24 cellular contexts compared by ENCODE assay signal in the genomic region with DNA sequence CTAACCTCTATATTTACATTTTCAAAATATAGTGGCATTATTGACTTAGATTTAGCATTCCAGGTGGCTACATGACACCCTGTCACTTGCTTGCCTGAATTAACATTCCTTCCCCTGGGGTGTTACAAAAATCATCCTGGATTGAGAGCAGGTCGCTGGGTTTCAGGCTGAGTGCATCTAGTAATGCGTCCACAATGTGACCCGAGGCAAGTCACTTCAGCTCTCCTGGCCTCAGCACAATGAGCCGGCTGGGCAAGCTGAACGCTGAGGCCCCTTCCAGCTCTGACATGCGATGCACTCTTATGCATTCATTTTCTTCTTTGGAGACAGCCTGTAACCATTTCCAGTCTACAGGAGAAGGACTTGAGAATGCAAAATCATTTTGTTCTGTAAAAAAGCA.
A peak's percentile ranks its signal among the peaks of the same experiment; 100 is the strongest.
DNase-seq lines count a peak whose midpoint lies in the region; ATAC-seq and TF ChIP-seq lines count a peak whose summit lies in the region.
"Had no signal": no experiment of that assay in that cellular context is flagged by ENCODE, and none has a peak within 500 bp of the region (broad histone marks: within the 10 kb centered on the region; RNA-seq: fewer than 3 reads in every experiment).

No MANE protein-coding gene starts in this region.

- no peaks in the 10 kb centered on the region for H3K36me3 Mint-ChIP-seq in glutamatergic neuron (ENCODE audit: unreplicated experiment)
- H3K36me3 Mint-ChIP-seq: activated naive CD4-positive, alpha-beta T cell treated with anti-CD3 and anti-CD28 coated beads, Interleukin-2, amount 50 U/mL, for 72 hours had no signal

- TF ChIP-seq POLR2A in stomach (IDR thresholded peaks at IDR 0.05): no peak

- DNase-seq in left ventricle myocardium superior: no peak
- no peak for DNase-seq in right atrium auricular region (ENCODE audit: low spot score)
- peak; percentile 43 for DNase-seq in glutamatergic neuron
- DNase-seq in stomach: no peak
- no peak for DNase-seq in NCI-H1694 (lab: John Stamatoyannopoulos, UW)
- DNase-seq in NCI-H345 treated with DMSO at 0.1 percent for 48 hours (lab: John Stamatoyannopoulos, UW; ENCODE audit: unreplicated experiment): no peak
- DNase-seq: activated CD4-positive, alpha-beta T cell treated with anti-CD3 and anti-CD28 coated beads for 4 hours; activated T-cell treated with anti-CD3 and anti-CD28 coated beads for 4 hours; gastrocnemius medialis; GF-D8; KBM-7; mammary epithelial cell; MG63; NCI-H2081; NCI-H510A treated with DMSO at 0.1 percent for 48 hours; PC-3; stimulated activated naive CD4-positive, alpha-beta T cell treated with Interleukin-2 at 50 U/mL for 16 hours; testis had no signal

- no peaks in the 10 kb centered on the region for H3K79me2 ChIP-seq in neural cell (replicated peaks; ENCODE audit: insufficient read depth, low read length)

- TF ChIP-seq CTCF in right atrium auricular region (IDR thresholded peaks at IDR 0.05): no peak
- no peak for TF ChIP-seq CTCF in glutamatergic neuron (IDR thresholded peaks at IDR 0.05; ENCODE audit: partially characterized antibody, unreplicated experiment)
- no peak for TF ChIP-seq CTCF in neural cell (IDR thresholded peaks at IDR 0.05; ENCODE audit: poor library complexity, severe bottlenecking)
- no peak for TF ChIP-seq CTCF in stomach (IDR thresholded peaks at IDR 0.05)

- H3K36me3 ChIP-seq in right atrium auricular region (no peaks in the 10 kb centered on the region), neural cell (ENCODE audit: insufficient read depth, low read length) (no peaks in the 10 kb centered on the region), stomach (no peaks in the 10 kb centered on the region)
- H3K36me3 ChIP-seq: gastrocnemius medialis, MG63, prostate gland had no signal

- 31 to 42% (median 35%) methylated on average over 6 of the region's 6 CpGs for WGBS in stomach, 5 donors

- H3K9me2 ChIP-seq in neural cell (ENCODE audit: insufficient read depth, low read length): no peaks in the 10 kb centered on the region

- H3K27me3 ChIP-seq in right atrium auricular region: no peaks in the 10 kb centered on the region
- no peaks in the 10 kb centered on the region for H3K27me3 ChIP-seq in neural cell (ENCODE audit: insufficient read depth, low read depth, low read length)
- H3K27me3 ChIP-seq in stomach: no peaks in the 10 kb centered on the region
- H3K27me3 ChIP-seq: gastrocnemius medialis, MG63, testis had no signal

- peaks cover 2% of the 10 kb centered on the region for H3K4me1 Mint-ChIP-seq in glutamatergic neuron (ENCODE audit: low read depth, unreplicated experiment)

- TF ChIP-seq EP300 in neural cell (conservative IDR thresholded peaks at IDR 0.05; ENCODE audit: poor library complexity, severe bottlenecking) (peak; percentile 20), stomach (IDR thresholded peaks at IDR 0.05) (no peak)

- no peak overlapping the region for H2AFZ ChIP-seq in neural cell (ENCODE audit: low read depth, low read length)

- peaks cover 0 to 1% of the 10 kb centered on the region in 2 donors for H3K4me1 ChIP-seq in right atrium auricular region
- no peaks in the 10 kb centered on the region for H3K4me1 ChIP-seq in stomach
- H3K4me1 ChIP-seq: gastrocnemius medialis, prostate gland, testis had no signal

- no peak overlapping the region for H3K27ac Mint-ChIP-seq in glutamatergic neuron (ENCODE audit: unreplicated experiment)
- H3K27ac Mint-ChIP-seq: activated naive CD4-positive, alpha-beta T cell treated with anti-CD3 and anti-CD28 coated beads, Interleukin-2, amount 50 U/mL, for 72 hours had no signal

- no peak overlapping the region for H3K4me3 Mint-ChIP-seq in glutamatergic neuron (ENCODE audit: unreplicated experiment)

- peak; percentile 45 for ATAC-seq in left ventricle myocardium superior
- ATAC-seq in HG03378 (IDR thresholded peaks at IDR 0.05; ENCODE audit: unreplicated experiment): no peak
- ATAC-seq: activated naive CD4-positive, alpha-beta T cell treated with anti-CD3 and anti-CD28 coated beads, Interleukin-2, amount 50 U/mL, for 72 hours; gastrocnemius medialis; HCT116; PC-3 had no signal

- peak overlapping the region; percentile 37 for H3K4me2 ChIP-seq in neural cell (ENCODE audit: low read length)

- intact Hi-C loops in left ventricle myocardium superior (cut with micrococcal nuclease) (no loop called here), stomach (cut with DNase I; ENCODE audit: low total_unique reads) (no loop called here)

- no peak for TF ChIP-seq RAD21 in neural cell (conservative IDR thresholded peaks at IDR 0.05)

- H3K4me3 ChIP-seq in right atrium auricular region (no peak overlapping the region), neural cell (ENCODE audit: low read length) (peak overlapping the region; percentile 29), stomach (no peak overlapping the region)
- H3K4me3 ChIP-seq: coronary artery, gastrocnemius medialis, MG63, prostate gland, testis had no signal

- no peak overlapping the region for H3K9ac ChIP-seq in neural cell (ENCODE audit: low read length)

- no peaks in the 10 kb centered on the region for H4K20me1 ChIP-seq in neural cell (ENCODE audit: insufficient read depth)

- H3K9me3 Mint-ChIP-seq in glutamatergic neuron (ENCODE audit: unreplicated experiment): no peaks in the 10 kb centered on the region

- no peaks in the 10 kb centered on the region for H3F3A ChIP-seq in neural cell (ENCODE audit: insufficient read depth, low read length, poor library complexity, severe bottlenecking)

- no peaks in the 10 kb centered on the region for H3K27me3 Mint-ChIP-seq in glutamatergic neuron (ENCODE audit: unreplicated experiment)

- H3K9me3 ChIP-seq in right atrium auricular region: no peaks in the 10 kb centered on the region
- H3K9me3 ChIP-seq in neural cell (ENCODE audit: low read length): no peaks in the 10 kb centered on the region
- no peaks in the 10 kb centered on the region for H3K9me3 ChIP-seq in stomach
- H3K9me3 ChIP-seq: gastrocnemius medialis, MG63, prostate gland, testis had no signal

- H3K27ac ChIP-seq in right atrium auricular region (no peak overlapping the region), neural cell (ENCODE audit: low read length) (peak overlapping the region; percentile 42), stomach (no peak overlapping the region)
- H3K27ac ChIP-seq: coronary artery, gastrocnemius medialis, prostate gland, testis had no signal

TF ChIP-seq in neural cell, 6 proteins besides CTCF, POLR2A, EP300 and RAD21:
- TF ChIP-seq SMC3 (conservative IDR thresholded peaks at IDR 0.05; ENCODE audit: poor library complexity): no peak
- peak; percentile 32 for TF ChIP-seq REST (IDR thresholded peaks at IDR 0.05; ENCODE audit: borderline replicate concordance)
- peak; percentile 9 for TF ChIP-seq POLR2AphosphoS5 (IDR thresholded peaks at IDR 0.05)
